ENCODE assay signal across 17 cellular contexts in genomic region chr3:129582799-129583198, GRCh38. TPM values are rescaled to one million over a fixed set of nuclear protein-coding genes. Genes with fewer than 3 reads are reported as not detected.
DNase-seq lines count a peak whose midpoint lies in the region; ATAC-seq, FAIRE-seq and TF ChIP-seq lines count a peak whose summit lies in the region.
"Had no signal": no experiment of that assay in that cellular context is flagged by ENCODE, and none has a peak within 500 bp of the region (broad histone marks: within the 10 kb centered on the region; RNA-seq: fewer than 3 reads in every experiment).

No MANE protein-coding gene starts in this region.

- no peaks in the 10 kb centered on the region for H3K27me3 Mint-ChIP-seq in effector memory CD8-positive, alpha-beta T cell
- H3K27me3 Mint-ChIP-seq in activated naive CD4-positive, alpha-beta T cell treated with anti-CD3 and anti-CD28 coated beads, Interleukin-2, amount 10 ng/mL, durations not matched to agents 7 days and 5 days: peaks cover 34% of the 10 kb centered on the region

- no peaks in the 10 kb centered on the region for H3K9me3 Mint-ChIP-seq in effector memory CD8-positive, alpha-beta T cell
- no peaks in the 10 kb centered on the region for H3K9me3 Mint-ChIP-seq in stimulated activated effector memory CD8-positive, alpha-beta T cell treated with anti-CD3 and anti-CD28 coated beads, Interleukin-12 subunit alpha, Interleukin-12 subunit beta, amount 100 ng/mL, for 72 hours
- H3K9me3 Mint-ChIP-seq in activated naive CD4-positive, alpha-beta T cell treated with anti-CD3 and anti-CD28 coated beads, Interleukin-2, amount 10 ng/mL, durations not matched to agents 7 days and 5 days: no peaks in the 10 kb centered on the region
- H3K9me3 Mint-ChIP-seq: CD14-positive monocyte had no signal

- DNase-seq in GM12892 (ENCODE audit: insufficient read length): no peak
- DNase-seq in effector memory CD8-positive, alpha-beta T cell: no peak
- DNase-seq in stimulated activated effector memory CD8-positive, alpha-beta T cell treated with anti-CD3 and anti-CD28 coated beads, Interleukin-12 subunit alpha, Interleukin-12 subunit beta, amount 100 ng/mL, for 72 hours (ENCODE audit: low spot score in 2 of 2): no peak
- DNase-seq in RKO (ENCODE audit: low spot score): no peak
- DNase-seq in activated naive CD4-positive, alpha-beta T cell treated with anti-CD3 and anti-CD28 coated beads, Interleukin-2, amount 10 ng/mL, durations not matched to agents 7 days and 5 days: no peak
- no peak for DNase-seq in NCI-H345 (lab: John Stamatoyannopoulos, UW)
- DNase-seq: DMS79 treated with DMSO at 0.1 percent for 48 hours, NCI-H1092 treated with DMSO at 0.1 percent for 48 hours, NCI-H1694, NCI-H2107, NCI-H510A treated with DMSO at 0.1 percent for 48 hours, NCI-H774, OCI-M1, RPMI8226 had no signal

- CTCF ChIA-PET in activated naive CD4-positive, alpha-beta T cell treated with anti-CD3 and anti-CD28 coated beads, Interleukin-2, amount 10 ng/mL, durations not matched to agents 7 days and 5 days (lab: Charles Lee): no interaction called here

- no peak for TF ChIP-seq POLR2A in GM12892 (IDR thresholded peaks at IDR 0.05; ENCODE audit: low read depth, low read length)
- peak; percentile 58 for TF ChIP-seq POLR2A in Raji (IDR thresholded peaks at IDR 0.05; ENCODE audit: insufficient read depth, low read depth, low read length)

- no peak for ATAC-seq in effector memory CD8-positive, alpha-beta T cell (replicated peaks)
- ATAC-seq in stimulated activated effector memory CD8-positive, alpha-beta T cell treated with anti-CD3 and anti-CD28 coated beads, Interleukin-12 subunit alpha, Interleukin-12 subunit beta, amount 100 ng/mL, for 72 hours: no peak
- ATAC-seq in HG02798 (IDR thresholded peaks at IDR 0.05; ENCODE audit: poor library complexity, unreplicated experiment): no peak

- peaks cover 44% of the 10 kb centered on the region for H3K36me3 Mint-ChIP-seq in effector memory CD8-positive, alpha-beta T cell (ENCODE audit: insufficient read depth)
- peaks cover 5% of the 10 kb centered on the region for H3K36me3 Mint-ChIP-seq in stimulated activated effector memory CD8-positive, alpha-beta T cell treated with anti-CD3 and anti-CD28 coated beads, Interleukin-12 subunit alpha, Interleukin-12 subunit beta, amount 100 ng/mL, for 72 hours
- H3K36me3 Mint-ChIP-seq in activated naive CD4-positive, alpha-beta T cell treated with anti-CD3 and anti-CD28 coated beads, Interleukin-2, amount 10 ng/mL, durations not matched to agents 7 days and 5 days: no peaks in the 10 kb centered on the region

- FAIRE-seq in GM12892 (lab: Jason Lieb, UNC): peak; percentile 53

- no peak overlapping the region for H3K4me3 Mint-ChIP-seq in effector memory CD8-positive, alpha-beta T cell
- H3K4me3 Mint-ChIP-seq in stimulated activated effector memory CD8-positive, alpha-beta T cell treated with anti-CD3 and anti-CD28 coated beads, Interleukin-12 subunit alpha, Interleukin-12 subunit beta, amount 100 ng/mL, for 72 hours: no peak overlapping the region
- H3K4me3 Mint-ChIP-seq in activated naive CD4-positive, alpha-beta T cell treated with anti-CD3 and anti-CD28 coated beads, Interleukin-2, amount 10 ng/mL, durations not matched to agents 7 days and 5 days: no peak overlapping the region
- H3K4me3 Mint-ChIP-seq: CD14-positive monocyte had no signal

- peaks cover 26 to 43% of the 10 kb centered on the region in 2 donors for H3K4me1 Mint-ChIP-seq in effector memory CD8-positive, alpha-beta T cell (ENCODE audit: low read depth in 2 of 2)
- H3K4me1 Mint-ChIP-seq in stimulated activated effector memory CD8-positive, alpha-beta T cell treated with anti-CD3 and anti-CD28 coated beads, Interleukin-12 subunit alpha, Interleukin-12 subunit beta, amount 100 ng/mL, for 72 hours: peaks cover 31% of the 10 kb centered on the region
- H3K4me1 Mint-ChIP-seq in activated naive CD4-positive, alpha-beta T cell treated with anti-CD3 and anti-CD28 coated beads, Interleukin-2, amount 10 ng/mL, durations not matched to agents 7 days and 5 days: peaks cover 4% of the 10 kb centered on the region

- H3K27ac Mint-ChIP-seq in effector memory CD8-positive, alpha-beta T cell: peak overlapping the region; percentile 53 to 65
- H3K27ac Mint-ChIP-seq in stimulated activated effector memory CD8-positive, alpha-beta T cell treated with anti-CD3 and anti-CD28 coated beads, Interleukin-12 subunit alpha, Interleukin-12 subunit beta, amount 100 ng/mL, for 72 hours: peak overlapping the region; percentile 43
- H3K27ac Mint-ChIP-seq in activated naive CD4-positive, alpha-beta T cell treated with anti-CD3 and anti-CD28 coated beads, Interleukin-2, amount 10 ng/mL, durations not matched to agents 7 days and 5 days: no peak overlapping the region

RNA-seq across cellular contexts. Expression of gene PLXND1, which starts 23.7 kb away (rescaled TPM):
- polyA plus RNA-seq in GM12892 (2012; ENCODE audit: missing spikeins): 0.38 TPM

RNA-seq across cellular contexts. Expression of gene H1-8, which starts 39.8 kb away (rescaled TPM):
- not detected for polyA plus RNA-seq in GM12892 (2012; ENCODE audit: missing spikeins)
- polyA plus RNA-seq: CD14-positive monocyte had no signal

RNA-seq across cellular contexts. Expression of gene RHO, which starts 54.4 kb away (rescaled TPM):
- not detected for polyA plus RNA-seq in GM12892 (2012; ENCODE audit: missing spikeins)
- polyA plus RNA-seq: CD14-positive monocyte had no signal
